In genomic region chr15:83114305-83114704, GRCh38 we compare ENCODE assay signal across 25 cellular contexts. TPM values are rescaled to one million over a fixed set of nuclear protein-coding genes. Genes with fewer than 3 reads are reported as not detected.
"Had no signal": no experiment of that assay in that cellular context is flagged by ENCODE, and none has a peak within 500 bp of the region (broad histone marks: within the 10 kb centered on the region; RNA-seq: fewer than 3 reads in every experiment).

No MANE protein-coding gene starts in this region.

- H3K36me3 Mint-ChIP-seq: natural killer cell treated with Interleukin-12 subunit alpha and Interleukin-12 subunit beta and Interleukin-15 and Interleukin-18, amount 100 ng/mL, for 72 hours had no signal

- ATAC-seq: gastroesophageal sphincter; left cardiac atrium; left ventricle myocardium superior; natural killer cell treated with Interleukin-12 subunit alpha and Interleukin-12 subunit beta and Interleukin-15 and Interleukin-18, amount 100 ng/mL, for 72 hours; stimulated activated effector memory CD8-positive, alpha-beta T cell treated with anti-CD3 and anti-CD28 coated beads, Interleukin-12 subunit alpha, Interleukin-12 subunit beta, amount 100 ng/mL, for 72 hours; stimulated activated naive CD8-positive, alpha-beta T cell treated with anti-CD3 and anti-CD28 coated beads, Interleukin-15, Interleukin-2, amounts not matched to agents 100 U/mL and 50 U/mL, for 24 hours had no signal

- H3K27ac Mint-ChIP-seq: dendritic cell treated with granulocyte-macrophage colony-stimulating factor and Interleukin-4, amounts not matched to agents 40 ng/mL and 50 ng/mL, for 4 days; natural killer cell treated with Interleukin-12 subunit alpha and Interleukin-12 subunit beta and Interleukin-15 and Interleukin-18, amount 100 ng/mL, for 72 hours; neural progenitor cell; stimulated activated effector memory CD8-positive, alpha-beta T cell treated with anti-CD3 and anti-CD28 coated beads, Interleukin-12 subunit alpha, Interleukin-12 subunit beta, amount 100 ng/mL, for 72 hours had no signal

- H3K4me2 ChIP-seq: neural progenitor cell, smooth muscle cell had no signal

- DNase-seq: esophagus squamous epithelium; foreskin fibroblast; glutamatergic neuron; islet precursor cell; left cardiac atrium; left ventricle myocardium superior; midbrain; nucleus accumbens; ovary; stimulated activated CD4-positive, alpha-beta T cell treated with anti-CD3 and anti-CD28 coated beads, Interleukin-2, amount 100 ng/mL, for 48 hours; stimulated activated CD8-positive, alpha-beta memory T cell treated with anti-CD3 and anti-CD28 coated beads, Interleukin-4, amount 100 ng/mL, for 48 hours; stimulated activated naive CD8-positive, alpha-beta T cell treated with anti-CD3 and anti-CD28 coated beads, Interleukin-15, Interleukin-2, amounts not matched to agents 100 U/mL and 50 U/mL, for 24 hours; testis; transverse colon had no signal

- FAIRE-seq: colon, urothelium cell line had no signal

- H3K9ac ChIP-seq: neural progenitor cell had no signal

- H3K9me3 Mint-ChIP-seq: natural killer cell treated with Interleukin-12 subunit alpha and Interleukin-12 subunit beta and Interleukin-15 and Interleukin-18, amount 100 ng/mL, for 72 hours; neural progenitor cell; stimulated activated effector memory CD8-positive, alpha-beta T cell treated with anti-CD3 and anti-CD28 coated beads, Interleukin-12 subunit alpha, Interleukin-12 subunit beta, amount 100 ng/mL, for 72 hours had no signal

- H3K27me3 ChIP-seq: ovary, right atrium auricular region, testis had no signal

- H3K4me3 Mint-ChIP-seq: dendritic cell treated with granulocyte-macrophage colony-stimulating factor and Interleukin-4, amounts not matched to agents 40 ng/mL and 50 ng/mL, for 4 days; natural killer cell treated with Interleukin-12 subunit alpha and Interleukin-12 subunit beta and Interleukin-15 and Interleukin-18, amount 100 ng/mL, for 72 hours; neural progenitor cell; stimulated activated effector memory CD8-positive, alpha-beta T cell treated with anti-CD3 and anti-CD28 coated beads, Interleukin-12 subunit alpha, Interleukin-12 subunit beta, amount 100 ng/mL, for 72 hours had no signal

- H3K4me3 ChIP-seq: cardiac muscle cell, esophagus squamous epithelium, gastroesophageal sphincter, neural progenitor cell, ovary, right atrium auricular region, smooth muscle cell, testis, transverse colon had no signal

- H3K9me3 ChIP-seq: esophagus squamous epithelium, gastroesophageal sphincter, ovary, right atrium auricular region, testis, transverse colon had no signal

- H2AFZ ChIP-seq: neural progenitor cell had no signal

- H3K27ac ChIP-seq: cardiac muscle cell, epithelial cell of prostate, neural progenitor cell, ovary, right atrium auricular region, testis, transverse colon had no signal

- H3K36me3 ChIP-seq: cardiac muscle cell, esophagus squamous epithelium, neural progenitor cell, ovary, transverse colon had no signal

- H3K4me1 ChIP-seq: gastroesophageal sphincter, neural progenitor cell, testis, transverse colon had no signal

- H3K27me3 Mint-ChIP-seq: dendritic cell treated with granulocyte-macrophage colony-stimulating factor and Interleukin-4, amounts not matched to agents 40 ng/mL and 50 ng/mL, for 4 days; natural killer cell treated with Interleukin-12 subunit alpha and Interleukin-12 subunit beta and Interleukin-15 and Interleukin-18, amount 100 ng/mL, for 72 hours had no signal

RNA-seq across cellular contexts. Expression of gene TM6SF1, which starts 6.9 kb away (rescaled TPM):
- polyA plus RNA-seq: smooth muscle cell had no signal
